1 cellular context compared by ENCODE assay signal in the genomic region with DNA sequence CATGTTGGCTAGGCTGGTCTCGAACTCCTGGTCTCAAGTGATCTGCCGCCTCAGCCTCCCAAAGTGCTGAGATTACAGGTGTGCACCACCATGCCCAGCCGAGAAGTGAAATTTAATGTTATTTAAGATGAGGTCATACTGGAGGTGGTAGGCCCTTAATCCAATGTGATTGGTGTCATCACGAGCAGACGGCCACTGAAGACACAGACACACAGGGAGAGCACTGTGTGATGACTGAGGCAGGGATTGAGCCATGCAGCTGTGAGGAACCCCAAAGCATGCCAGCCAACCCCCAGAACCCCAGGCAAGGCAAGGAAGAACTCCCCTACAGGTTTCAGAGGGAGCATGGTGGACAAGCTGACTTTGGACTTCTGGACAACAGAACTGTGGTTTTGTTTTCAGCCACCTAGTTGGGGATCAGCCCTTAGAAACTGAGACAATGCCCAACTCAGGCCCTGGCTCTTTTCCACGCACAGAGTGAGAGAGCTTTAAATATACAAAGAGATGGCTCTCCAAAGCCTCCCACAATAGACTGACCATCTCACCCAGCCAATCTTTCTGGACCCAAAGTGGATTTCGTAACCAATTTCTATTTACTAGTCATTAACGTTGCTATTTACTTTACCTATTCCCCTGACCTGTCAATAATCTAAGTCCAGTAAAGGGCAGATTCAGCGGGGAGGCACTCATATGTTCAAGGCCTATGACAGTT.
TF ChIP-seq lines count a peak whose summit lies in the region.

No MANE protein-coding gene starts in this region.

TF ChIP-seq in HepG2, 621 proteins besides CTCF, POLR2A, EP300 and RAD21 (continued from another document and continues in another):
- TF ChIP-seq, protein P1, sequence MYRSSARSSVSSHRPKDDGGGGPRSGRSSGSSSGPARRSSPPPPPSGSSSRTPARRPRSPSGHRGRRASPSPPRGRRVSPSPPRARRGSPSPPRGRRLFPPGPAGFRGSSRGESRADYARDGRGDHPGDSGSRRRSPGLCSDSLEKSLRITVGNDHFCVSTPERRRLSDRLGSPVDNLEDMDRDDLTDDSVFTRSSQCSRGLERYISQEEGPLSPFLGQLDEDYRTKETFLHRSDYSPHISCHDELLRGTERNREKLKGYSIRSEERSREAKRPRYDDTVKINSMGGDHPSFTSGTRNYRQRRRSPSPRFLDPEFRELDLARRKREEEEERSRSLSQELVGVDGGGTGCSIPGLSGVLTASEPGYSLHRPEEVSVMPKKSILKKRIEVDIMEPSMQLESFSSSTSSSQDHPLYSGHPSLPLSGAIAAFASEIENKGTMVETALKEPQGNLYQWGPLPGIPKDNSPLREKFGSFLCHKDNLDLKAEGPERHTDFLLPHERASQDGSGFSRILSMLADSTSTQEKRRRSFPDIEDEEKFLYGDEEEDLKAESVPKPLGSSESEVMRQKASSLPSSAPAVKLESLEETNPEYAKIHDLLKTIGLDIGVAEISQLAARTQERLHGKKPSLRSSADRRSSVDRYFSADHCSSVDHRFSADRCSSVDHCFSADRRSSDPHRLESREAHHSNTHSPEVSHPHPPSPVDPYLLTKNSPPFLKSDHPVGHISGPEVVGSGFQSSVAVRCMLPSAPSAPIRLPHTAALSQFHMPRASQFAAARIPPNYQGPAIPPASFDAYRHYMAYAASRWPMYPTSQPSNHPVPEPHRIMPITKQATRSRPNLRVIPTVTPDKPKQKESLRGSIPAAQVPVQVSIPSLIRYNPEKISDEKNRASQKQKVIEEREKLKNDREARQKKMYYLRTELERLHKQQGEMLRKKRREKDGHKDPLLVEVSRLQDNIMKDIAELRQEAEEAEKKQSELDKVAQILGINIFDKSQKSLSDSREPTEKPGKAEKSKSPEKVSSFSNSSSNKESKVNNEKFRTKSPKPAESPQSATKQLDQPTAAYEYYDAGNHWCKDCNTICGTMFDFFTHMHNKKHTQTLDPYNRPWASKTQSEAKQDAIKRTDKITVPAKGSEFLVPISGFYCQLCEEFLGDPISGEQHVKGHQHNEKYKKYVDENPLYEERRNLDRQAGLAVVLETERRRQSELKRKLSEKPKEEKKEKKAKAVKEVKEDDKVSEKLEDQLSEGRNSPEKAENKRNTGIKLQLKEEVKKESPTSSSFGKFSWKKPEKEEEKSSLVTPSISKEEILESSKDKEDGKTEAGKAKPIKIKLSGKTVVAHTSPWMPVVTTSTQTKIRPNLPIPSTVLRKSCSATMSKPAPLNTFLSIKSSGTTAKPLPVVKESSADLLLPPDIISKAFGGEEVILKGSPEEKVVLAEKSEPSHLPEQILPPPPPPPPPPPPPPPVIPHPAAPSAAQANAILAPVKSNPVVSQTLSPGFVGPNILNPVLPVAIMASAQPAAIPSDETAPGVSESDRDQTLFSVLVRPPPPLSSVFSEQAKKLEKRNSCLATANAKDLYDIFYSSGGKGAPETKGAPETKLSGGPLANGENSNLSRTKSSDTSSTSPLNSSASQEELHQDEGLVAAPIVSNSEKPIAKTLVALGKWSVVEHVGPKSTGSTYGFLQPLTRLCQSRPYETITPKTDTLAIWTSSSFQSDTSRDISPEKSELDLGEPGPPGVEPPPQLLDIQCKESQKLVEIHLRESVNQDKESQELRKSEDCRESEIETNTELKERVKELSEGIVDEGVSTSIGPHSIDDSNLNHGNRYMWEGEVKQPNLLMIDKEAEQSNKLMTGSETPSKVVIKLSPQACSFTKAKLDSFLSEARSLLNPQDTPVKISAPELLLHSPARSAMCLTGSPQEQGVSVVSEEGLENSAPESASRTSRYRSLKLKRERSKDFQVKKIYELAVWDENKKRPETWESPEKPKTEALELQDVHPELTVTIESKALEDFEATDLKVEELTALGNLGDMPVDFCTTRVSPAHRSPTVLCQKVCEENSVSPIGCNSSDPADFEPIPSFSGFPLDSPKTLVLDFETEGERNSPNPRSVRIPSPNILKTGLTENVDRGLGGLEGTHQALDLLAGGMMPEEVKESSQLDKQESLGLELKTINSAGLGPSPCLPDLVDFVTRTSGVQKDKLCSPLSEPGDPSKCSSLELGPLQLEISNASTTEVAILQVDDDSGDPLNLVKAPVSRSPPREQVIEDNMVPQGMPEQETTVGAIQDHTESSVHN (CRISPR knock-in tag; IDR thresholded peaks at IDR 0.05) = peak; percentile 63; the same call in 1 of the 2 replicates
- TF ChIP-seq ZNF83 (CRISPR knock-in tag; IDR thresholded peaks at IDR 0.05; ENCODE audit: borderline replicate concordance) (no peak), ZNF451 (CRISPR knock-in tag; IDR thresholded peaks at IDR 0.05) (no peak), ZNF44 (CRISPR knock-in tag; IDR thresholded peaks at IDR 0.05) (no peak), MEIS2 (CRISPR knock-in tag; IDR thresholded peaks at IDR 0.05) (peak; percentile 96), ZNF777 (CRISPR knock-in tag; IDR thresholded peaks at IDR 0.05) (no peak), SETDB1 (CRISPR knock-in tag; IDR thresholded peaks at IDR 0.05; ENCODE audit: borderline replicate concordance) (no peak), ZNF703 (CRISPR knock-in tag; IDR thresholded peaks at IDR 0.05; ENCODE audit: borderline replicate concordance) (peak; percentile 91; the same call in 1 of the 2 replicates), ZNF530 (CRISPR knock-in tag; IDR thresholded peaks at IDR 0.05; ENCODE audit: low read depth) (no peak), KLF16 (CRISPR knock-in tag; IDR thresholded peaks at IDR 0.05) (peak in 1 of 2 experiments; percentile 94; a peak in 2 of 4 replicates), IRF2 (CRISPR knock-in tag; IDR thresholded peaks at IDR 0.05) (peak; percentile 93), SMARCC2 (IDR thresholded peaks at IDR 0.05) (peak; percentile 95), RNF219 (CRISPR knock-in tag; IDR thresholded peaks at IDR 0.05) (peak; percentile 90; the same call in 1 of the 2 replicates), MTERF4 (CRISPR knock-in tag; IDR thresholded peaks at IDR 0.05) (peak; percentile 84; the same call in 1 of the 2 replicates), ZNF142 (CRISPR knock-in tag; IDR thresholded peaks at IDR 0.05) (no peak), MAZ (IDR thresholded peaks at IDR 0.05; ENCODE audit: borderline replicate concordance, low read depth, low read length) (no peak), MAZ (CRISPR knock-in tag; IDR thresholded peaks at IDR 0.05; ENCODE audit: low read depth) (peak; percentile 74), THAP9 (CRISPR knock-in tag; IDR thresholded peaks at IDR 0.05; ENCODE audit: borderline replicate concordance) (no peak), ZNF337 (CRISPR knock-in tag; IDR thresholded peaks at IDR 0.05; ENCODE audit: borderline replicate concordance, low read depth) (0 out of 2 replicates have a peak, but pooled peaks have one; percentile 58), ZBTB7B (CRISPR knock-in tag; IDR thresholded peaks at IDR 0.05) (peak; percentile 78; the same call in 1 of the 2 replicates), HOXA5 (CRISPR knock-in tag; IDR thresholded peaks at IDR 0.05) (peak; percentile 85), ZNF230 (CRISPR knock-in tag; IDR thresholded peaks at IDR 0.05) (peak; percentile 93; the same call in 1 of the 2 replicates)
- TF ChIP-seq, protein P2, sequence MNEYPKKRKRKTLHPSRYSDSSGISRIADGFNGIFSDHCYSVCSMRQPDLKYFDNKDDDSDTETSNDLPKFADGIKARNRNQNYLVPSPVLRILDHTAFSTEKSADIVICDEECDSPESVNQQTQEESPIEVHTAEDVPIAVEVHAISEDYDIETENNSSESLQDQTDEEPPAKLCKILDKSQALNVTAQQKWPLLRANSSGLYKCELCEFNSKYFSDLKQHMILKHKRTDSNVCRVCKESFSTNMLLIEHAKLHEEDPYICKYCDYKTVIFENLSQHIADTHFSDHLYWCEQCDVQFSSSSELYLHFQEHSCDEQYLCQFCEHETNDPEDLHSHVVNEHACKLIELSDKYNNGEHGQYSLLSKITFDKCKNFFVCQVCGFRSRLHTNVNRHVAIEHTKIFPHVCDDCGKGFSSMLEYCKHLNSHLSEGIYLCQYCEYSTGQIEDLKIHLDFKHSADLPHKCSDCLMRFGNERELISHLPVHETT (CRISPR knock-in tag; conservative IDR thresholded peaks at IDR 0.05) = no peak; the same call in 1 of the 2 replicates
- TF ChIP-seq, protein P3, sequence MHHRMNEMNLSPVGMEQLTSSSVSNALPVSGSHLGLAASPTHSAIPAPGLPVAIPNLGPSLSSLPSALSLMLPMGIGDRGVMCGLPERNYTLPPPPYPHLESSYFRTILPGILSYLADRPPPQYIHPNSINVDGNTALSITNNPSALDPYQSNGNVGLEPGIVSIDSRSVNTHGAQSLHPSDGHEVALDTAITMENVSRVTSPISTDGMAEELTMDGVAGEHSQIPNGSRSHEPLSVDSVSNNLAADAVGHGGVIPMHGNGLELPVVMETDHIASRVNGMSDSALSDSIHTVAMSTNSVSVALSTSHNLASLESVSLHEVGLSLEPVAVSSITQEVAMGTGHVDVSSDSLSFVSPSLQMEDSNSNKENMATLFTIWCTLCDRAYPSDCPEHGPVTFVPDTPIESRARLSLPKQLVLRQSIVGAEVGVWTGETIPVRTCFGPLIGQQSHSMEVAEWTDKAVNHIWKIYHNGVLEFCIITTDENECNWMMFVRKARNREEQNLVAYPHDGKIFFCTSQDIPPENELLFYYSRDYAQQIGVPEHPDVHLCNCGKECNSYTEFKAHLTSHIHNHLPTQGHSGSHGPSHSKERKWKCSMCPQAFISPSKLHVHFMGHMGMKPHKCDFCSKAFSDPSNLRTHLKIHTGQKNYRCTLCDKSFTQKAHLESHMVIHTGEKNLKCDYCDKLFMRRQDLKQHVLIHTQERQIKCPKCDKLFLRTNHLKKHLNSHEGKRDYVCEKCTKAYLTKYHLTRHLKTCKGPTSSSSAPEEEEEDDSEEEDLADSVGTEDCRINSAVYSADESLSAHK (CRISPR knock-in tag; IDR thresholded peaks at IDR 0.05; ENCODE audit: borderline replicate concordance) = no peak
